In the genomic region with DNA sequence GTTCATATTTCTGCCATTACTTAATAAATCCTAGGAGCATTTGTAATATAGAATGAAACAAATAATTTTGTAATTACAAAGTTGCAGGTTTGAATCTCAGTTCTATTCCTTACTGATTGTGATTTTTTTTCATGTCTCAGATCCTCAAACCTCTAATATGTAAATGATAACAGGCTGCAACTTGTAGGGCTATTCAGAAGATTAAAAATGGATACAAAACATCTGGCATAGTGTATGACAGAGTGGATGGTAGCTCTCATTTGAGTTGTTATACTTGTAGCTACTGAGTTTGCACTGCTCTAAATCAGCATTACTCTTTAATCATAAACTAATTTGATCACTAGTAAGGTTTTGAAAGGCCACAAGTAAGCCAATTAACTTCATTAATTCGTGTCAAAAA, we compare ENCODE assay signal across 24 cellular contexts.
"Had no signal": no experiment of that assay in that cellular context is flagged by ENCODE, and none has a peak within 500 bp of the region (broad histone marks: within the 10 kb centered on the region; RNA-seq: fewer than 3 reads in every experiment).

No MANE protein-coding gene starts in this region.

- H3K4me2 ChIP-seq: smooth muscle cell had no signal

- DNase-seq: cortex of kidney; effector memory CD8-positive, alpha-beta T cell; gastrocnemius medialis; head of caudate nucleus; kidney; natural killer cell; stimulated activated CD4-positive, alpha-beta T cell treated with anti-CD3 and anti-CD28 coated beads, Interleukin-12 subunit alpha, Interleukin-12 subunit beta, amount 100 ng/mL, for 4 hours; stimulated activated CD4-positive, alpha-beta T cell treated with anti-CD3 and anti-CD28 coated beads, Interleukin-1b, Interleukin-23, amount 100 ng/mL, for 48 hours; stimulated activated CD4-positive, alpha-beta T cell treated with anti-CD3 and anti-CD28 coated beads, Interleukin-4, amount 100 ng/mL, for 1 hour; stimulated activated CD8-positive, alpha-beta memory T cell treated with anti-CD3 and anti-CD28 coated beads, Interleukin-4, amount 100 ng/mL, for 48 hours; stimulated activated naive CD4-positive, alpha-beta T cell; stimulated activated naive CD8-positive, alpha-beta T cell treated with anti-CD3 and anti-CD28 coated beads, Interleukin-15, amount 100 ng/mL, for 72 hours; trophoblast cell had no signal

- H3K27me3 ChIP-seq: gastrocnemius medialis, neutrophil, right atrium auricular region, suprapubic skin had no signal

- H3K79me2 ChIP-seq: parathyroid adenoma had no signal

- H3K36me3 Mint-ChIP-seq: memory B cell, natural killer cell had no signal

- ATAC-seq: effector memory CD8-positive, alpha-beta T cell; gastrocnemius medialis; left lobe of liver; natural killer cell; sciatic nerve; stimulated activated naive CD8-positive, alpha-beta T cell treated with anti-CD3 and anti-CD28 coated beads, Interleukin-15, amount 100 ng/mL, for 72 hours had no signal

- H3K27ac Mint-ChIP-seq: effector memory CD8-positive, alpha-beta T cell; natural killer cell; stimulated activated naive CD8-positive, alpha-beta T cell treated with anti-CD3 and anti-CD28 coated beads, Interleukin-15, amount 100 ng/mL, for 72 hours had no signal

- H3K4me1 ChIP-seq: gastrocnemius medialis, parathyroid adenoma, prostate gland, right atrium auricular region, suprapubic skin had no signal

- H3K4me3 ChIP-seq: gastrocnemius medialis, lung, prostate gland, right atrium auricular region, smooth muscle cell, suprapubic skin had no signal

- H3K27ac ChIP-seq: gastrocnemius medialis, neutrophil, parathyroid adenoma, prostate gland, right atrium auricular region, suprapubic skin had no signal

- H2AFZ ChIP-seq: parathyroid adenoma had no signal

- H3K9ac ChIP-seq: parathyroid adenoma had no signal

- H3K27me3 Mint-ChIP-seq: effector memory CD8-positive, alpha-beta T cell; memory B cell; stimulated activated naive CD8-positive, alpha-beta T cell treated with anti-CD3 and anti-CD28 coated beads, Interleukin-15, amount 100 ng/mL, for 72 hours had no signal

- H3K4me3 Mint-ChIP-seq: effector memory CD8-positive, alpha-beta T cell; natural killer cell; stimulated activated naive CD8-positive, alpha-beta T cell treated with anti-CD3 and anti-CD28 coated beads, Interleukin-15, amount 100 ng/mL, for 72 hours had no signal

- H3K9me3 ChIP-seq: gastrocnemius medialis, neutrophil, prostate gland, right atrium auricular region, suprapubic skin had no signal

- H3K4me1 Mint-ChIP-seq: memory B cell; natural killer cell; stimulated activated naive CD8-positive, alpha-beta T cell treated with anti-CD3 and anti-CD28 coated beads, Interleukin-15, amount 100 ng/mL, for 72 hours had no signal

- H3K36me3 ChIP-seq: gastrocnemius medialis, neutrophil, prostate gland, right atrium auricular region, suprapubic skin had no signal

- FAIRE-seq: endometrium, kidney had no signal

- H3K9me3 Mint-ChIP-seq: stimulated activated naive CD8-positive, alpha-beta T cell treated with anti-CD3 and anti-CD28 coated beads, Interleukin-15, amount 100 ng/mL, for 72 hours had no signal
